ENCODE assay signal across 8 cellular contexts in the genomic region with DNA sequence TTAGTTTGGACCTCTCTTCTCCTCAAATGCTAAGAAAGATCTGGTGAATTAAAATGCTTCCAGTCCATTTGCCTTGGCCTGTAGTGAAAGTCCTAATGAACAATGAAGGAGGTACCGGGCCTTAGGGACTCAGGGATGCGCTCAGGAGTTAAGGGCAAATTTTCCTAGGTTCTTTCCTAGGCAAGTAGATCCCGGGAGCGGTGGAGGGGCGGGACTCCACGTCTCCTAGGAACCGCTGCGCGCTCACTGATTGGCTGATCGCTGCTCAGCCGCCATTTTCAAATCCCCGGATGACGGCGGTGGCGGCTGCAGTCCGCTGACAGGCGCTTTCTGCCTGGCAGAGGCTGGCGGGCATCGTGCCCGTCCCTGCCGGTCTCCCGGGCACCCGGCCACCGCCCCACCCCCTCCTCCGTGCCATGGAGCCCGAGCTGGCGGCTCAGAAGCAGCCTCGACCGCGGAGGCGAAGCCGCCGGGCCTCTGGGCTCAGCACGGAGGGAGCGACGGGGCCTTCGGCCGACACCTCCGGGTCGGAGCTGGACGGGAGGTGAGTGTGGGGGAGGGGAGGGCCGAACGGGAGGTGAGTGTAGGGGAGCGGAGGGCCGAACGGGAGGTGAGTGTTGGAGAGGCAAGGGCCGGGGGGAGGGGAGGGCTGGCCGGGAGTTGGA. TPM values are rescaled to one million over a fixed set of nuclear protein-coding genes. Genes with fewer than 3 reads are reported as not detected.
A peak's percentile ranks its signal among the peaks of the same experiment; 100 is the strongest.
DNase-seq lines count a peak whose midpoint lies in the region; ATAC-seq, FAIRE-seq and TF ChIP-seq lines count a peak whose summit lies in the region.

A gene with protein sequence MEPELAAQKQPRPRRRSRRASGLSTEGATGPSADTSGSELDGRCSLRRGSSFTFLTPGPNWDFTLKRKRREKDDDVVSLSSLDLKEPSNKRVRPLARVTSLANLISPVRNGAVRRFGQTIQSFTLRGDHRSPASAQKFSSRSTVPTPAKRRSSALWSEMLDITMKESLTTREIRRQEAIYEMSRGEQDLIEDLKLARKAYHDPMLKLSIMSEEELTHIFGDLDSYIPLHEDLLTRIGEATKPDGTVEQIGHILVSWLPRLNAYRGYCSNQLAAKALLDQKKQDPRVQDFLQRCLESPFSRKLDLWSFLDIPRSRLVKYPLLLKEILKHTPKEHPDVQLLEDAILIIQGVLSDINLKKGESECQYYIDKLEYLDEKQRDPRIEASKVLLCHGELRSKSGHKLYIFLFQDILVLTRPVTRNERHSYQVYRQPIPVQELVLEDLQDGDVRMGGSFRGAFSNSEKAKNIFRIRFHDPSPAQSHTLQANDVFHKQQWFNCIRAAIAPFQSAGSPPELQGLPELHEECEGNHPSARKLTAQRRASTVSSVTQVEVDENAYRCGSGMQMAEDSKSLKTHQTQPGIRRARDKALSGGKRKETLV (plus strand): TSS at position 281 of the 665 bp plus-strand sequence. CDS start 136 bp downstream, at position 417.

- ATAC-seq in GM18909 (IDR thresholded peaks at IDR 0.05; ENCODE audit: poor library complexity, unreplicated experiment) (peak; percentile 99), HG03159 (IDR thresholded peaks at IDR 0.05; ENCODE audit: unreplicated experiment) (peak; percentile 98)
- ATAC-seq in activated CD4-positive, CD25-positive, alpha-beta regulatory T cell treated with anti-CD3 and anti-CD28 coated beads, Interleukin-2, amount 50 U/mL, for 24 hours: peak; percentile 83 to 89

- peak; percentile 53 for FAIRE-seq in kidney (lab: Jason Lieb, UNC)

- H3K36me3 ChIP-seq in kidney (ENCODE audit: control insufficient read depth in 1 of 2, insufficient read depth in 2 of 2, low read length in 2 of 2): no peaks in the 10 kb centered on the region

- no peak within 1 kb of the TSS for H3K9ac ChIP-seq in kidney (ENCODE audit: low read length in 2 of 2)

- peak within 1 kb of the TSS in 1 of 2 donors; percentile 40 for H3K27ac ChIP-seq in kidney (ENCODE audit: low read depth in 2 of 2, low read length in 2 of 2)

- intact Hi-C loops in kidney (cut with DNase I): no loop called here

- DNase-seq in AG09319 (ENCODE audit: extremely low read depth, low read depth): peak; percentile 65
- peak; percentile 54 for DNase-seq in NCI-H226
- peak; percentile 96 for DNase-seq in cerebellum (ENCODE audit: low spot score)
- peak; percentile 96 for DNase-seq in kidney
- peak; percentile 85 for DNase-seq in stimulated activated CD4-positive, alpha-beta T cell treated with anti-CD3 and anti-CD28 coated beads, Interleukin-15, amount 100 ng/mL, for 24 hours

- TF ChIP-seq CTCF in AG09319 (IDR thresholded peaks at IDR 0.05; ENCODE audit: low read depth, low read length): no peak
- no peak for TF ChIP-seq CTCF in kidney (IDR thresholded peaks at IDR 0.05; ENCODE audit: borderline replicate concordance, extremely low read depth, insufficient read depth)

- H3K9me3 ChIP-seq in kidney (ENCODE audit: control insufficient read depth in 1 of 2, low read length in 2 of 2): no peaks in the 10 kb centered on the region

- peaks cover 0 to 5% of the 10 kb centered on the region in 2 donors for H3K4me1 ChIP-seq in kidney (ENCODE audit: control insufficient read depth in 1 of 2, insufficient read depth in 1 of 2, low read depth in 1 of 2, low read length in 2 of 2)

- H3K4me3 ChIP-seq in kidney (ENCODE audit: low read length in 2 of 2): peak within 1 kb of the TSS; percentile 75 to 80

RNA-seq across cellular contexts. Expression of the gene that starts here (rescaled TPM):
- total RNA-seq in cerebellum (34.7 TPM), kidney (86.5 TPM)
- 35.9 TPM for polyA plus RNA-seq in kidney (ENCODE audit: insufficient read depth, low read depth, low replicate concordance)
